In the genomic region with DNA sequence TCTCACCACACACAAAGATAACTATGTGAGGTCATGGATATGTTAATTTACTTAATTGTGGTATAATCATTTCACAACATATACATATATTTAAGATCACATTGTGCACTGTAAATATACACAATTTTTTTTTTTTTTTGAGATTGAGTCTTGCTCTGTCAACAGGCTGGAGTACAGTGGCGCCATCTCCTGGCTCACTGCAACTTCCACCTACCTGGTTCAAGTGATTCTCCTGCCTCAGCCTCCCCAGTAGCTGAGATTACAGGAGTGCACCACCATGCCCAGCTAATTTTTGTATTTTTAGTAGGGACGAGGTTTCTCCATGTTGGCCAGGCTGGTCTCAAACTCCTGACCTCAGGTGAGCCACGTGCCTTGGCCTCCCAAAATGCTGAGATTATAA, we compare ENCODE assay signal across 9 cellular contexts. TPM values are rescaled to one million over a fixed set of nuclear protein-coding genes. Genes with fewer than 3 reads are reported as not detected.
DNase-seq lines count a peak whose midpoint lies in the region; ATAC-seq and TF ChIP-seq lines count a peak whose summit lies in the region.
"Had no signal": no experiment of that assay in that cellular context is flagged by ENCODE, and none has a peak within 500 bp of the region (broad histone marks: within the 10 kb centered on the region; RNA-seq: fewer than 3 reads in every experiment).

No MANE protein-coding gene starts in this region.

- H3K4me1 Mint-ChIP-seq in activated CD4-positive, alpha-beta T cell treated with anti-CD3 and anti-CD28 coated beads for 36 hours: no peaks in the 10 kb centered on the region

- H3K4me3 Mint-ChIP-seq in activated CD4-positive, alpha-beta T cell treated with anti-CD3 and anti-CD28 coated beads for 36 hours: no peak overlapping the region
- H3K4me3 Mint-ChIP-seq: dendritic cell treated with granulocyte-macrophage colony-stimulating factor and Interleukin-4, amounts not matched to agents 40 ng/mL and 50 ng/mL, for 4 days had no signal

- H3K4me3 ChIP-seq in heart right ventricle (no peak overlapping the region), esophagus squamous epithelium (no peak overlapping the region)

- H3K27me3 ChIP-seq in heart right ventricle (no peaks in the 10 kb centered on the region), esophagus squamous epithelium (no peaks in the 10 kb centered on the region)

- H3K27ac ChIP-seq in heart right ventricle: no peak overlapping the region
- no peak overlapping the region for H3K27ac ChIP-seq in esophagus squamous epithelium

- no peaks in the 10 kb centered on the region for H3K9me3 Mint-ChIP-seq in activated CD4-positive, alpha-beta T cell treated with anti-CD3 and anti-CD28 coated beads for 36 hours (ENCODE audit: low read depth)

- peaks cover 7% of the 10 kb centered on the region for H3K27me3 Mint-ChIP-seq in activated CD4-positive, alpha-beta T cell treated with anti-CD3 and anti-CD28 coated beads for 36 hours

- CTCF ChIA-PET in activated CD4-positive, alpha-beta T cell treated with anti-CD3 and anti-CD28 coated beads for 36 hours (lab: Charles Lee): interaction anchor here (0.7 to 1.9 kb wide), 8 partner anchors 9 to 283 kb away, joined by 3 to 4 read pairs (median 4); a partner anchor contains a TSS

- TF ChIP-seq CTCF in heart right ventricle (IDR thresholded peaks at IDR 0.05) (peak in 7 of 9 donors; percentile 33 to 59 (median 45)), esophagus squamous epithelium (IDR thresholded peaks at IDR 0.05) (peak in 5 of 6 experiments; percentile 25 to 60 (median 35))

- 82 to 90% methylated on average over 3 of the region's 3 CpGs for WGBS in heart right ventricle, 2 donors
- WGBS in esophagus squamous epithelium, 2 donors: 37 to 63% methylated on average over 2 to 3 of the region's 3 CpGs

- DNase-seq in heart right ventricle (no peak), Right ventricle myocardium superior (no peak), esophagus squamous epithelium (lab: John Stamatoyannopoulos, UW) (no peak), NCI-H526 treated with DMSO at 0.1 percent for 48 hours (lab: John Stamatoyannopoulos, UW) (no peak)
- peak; percentile 81 for DNase-seq in activated CD4-positive, alpha-beta T cell treated with anti-CD3 and anti-CD28 coated beads for 36 hours
- DNase-seq in stimulated activated CD4-positive, alpha-beta T cell treated with anti-CD3 and anti-CD28 coated beads, Interleukin-1b, Interleukin-23, amount 100 ng/mL, for 48 hours: peak; percentile 50

- H3K36me3 Mint-ChIP-seq in activated CD4-positive, alpha-beta T cell treated with anti-CD3 and anti-CD28 coated beads for 36 hours (ENCODE audit: low read depth): peaks cover 2% of the 10 kb centered on the region

- ATAC-seq in heart right ventricle (no peak), Right ventricle myocardium superior (ENCODE audit: poor library complexity) (no peak), GM21723 (IDR thresholded peaks at IDR 0.05; ENCODE audit: unreplicated experiment) (no peak), GM19463 (IDR thresholded peaks at IDR 0.05; ENCODE audit: unreplicated experiment) (no peak)
- ATAC-seq in activated CD4-positive, alpha-beta T cell treated with anti-CD3 and anti-CD28 coated beads for 36 hours: no peak

- no peaks in the 10 kb centered on the region for H3K36me3 ChIP-seq in heart right ventricle
- H3K36me3 ChIP-seq in esophagus squamous epithelium: no peaks in the 10 kb centered on the region

- POLR2A ChIA-PET in activated CD4-positive, alpha-beta T cell treated with anti-CD3 and anti-CD28 coated beads for 36 hours (lab: Charles Lee): interaction anchor here (0.6 kb wide), 1 partner anchor 508 kb away, joined by 3 read pairs; no protein-coding TSS in a partner anchor

- TF ChIP-seq POLR2A in esophagus squamous epithelium (IDR thresholded peaks at IDR 0.05): no peak

- H3K9me3 ChIP-seq in heart right ventricle (peaks cover 0 to 13% (median 1%) of the 10 kb centered on the region in 11 donors), esophagus squamous epithelium (peaks cover 0 to under 1% (median 0%) of the 10 kb centered on the region in 3 donors)

- intact Hi-C loops in heart right ventricle (cut with DNase I) (no loop called here), Right ventricle myocardium superior (cut with DNase I) (no loop called here), esophagus squamous epithelium (cut with DNase I) (no loop called here)
- intact Hi-C loops in activated CD4-positive, alpha-beta T cell treated with anti-CD3 and anti-CD28 coated beads for 36 hours (cut with DNase I, micrococcal nuclease): loop anchor here (1.0 to 10.0 kb wide), 4 partner anchors 286 to 412 kb away; no protein-coding TSS in a partner anchor

- no peak overlapping the region for H3K27ac Mint-ChIP-seq in activated CD4-positive, alpha-beta T cell treated with anti-CD3 and anti-CD28 coated beads for 36 hours
- H3K27ac Mint-ChIP-seq: dendritic cell treated with granulocyte-macrophage colony-stimulating factor and Interleukin-4, amounts not matched to agents 40 ng/mL and 50 ng/mL, for 4 days had no signal

- H3K4me1 ChIP-seq in heart right ventricle (peaks cover 0 to 13% (median 0%) of the 10 kb centered on the region in 9 donors), esophagus squamous epithelium (no peaks in the 10 kb centered on the region)

RNA-seq across cellular contexts. Expression of a gene that starts 11.5 kb away (rescaled TPM):
- total RNA-seq in heart right ventricle (not detected), Right ventricle myocardium superior (not detected), esophagus squamous epithelium (not detected)
- not detected for polyA plus RNA-seq in heart right ventricle
- not detected for total RNA-seq in activated CD4-positive, alpha-beta T cell treated with anti-CD3 and anti-CD28 coated beads for 36 hours

Comparison
In these comparisons a context has a peak if more than half of its experiments do, and no peak if none do; other contexts are left out.
1. DNase-seq: peak in activated CD4-positive, alpha-beta T cell treated with anti-CD3 and anti-CD28 coated beads for 36 hours (single experiment) and stimulated activated CD4-positive, alpha-beta T cell treated with anti-CD3 and anti-CD28 coated beads, Interleukin-1b, Interleukin-23, amount 100 ng/mL, for 48 hours (single experiment); none in heart right ventricle (0 of 2), Right ventricle myocardium superior (single experiment), esophagus squamous epithelium (single experiment) and NCI-H526 treated with DMSO at 0.1 percent for 48 hours (single experiment).
2. intact Hi-C loops: an anchor here in activated CD4-positive, alpha-beta T cell treated with anti-CD3 and anti-CD28 coated beads for 36 hours (1.0 to 10.0 kb wide); none called in heart right ventricle, Right ventricle myocardium superior and esophagus squamous epithelium.